In genomic region chr12:53929527-53929926, GRCh38 we compare ENCODE assay signal across 17 cellular contexts. TPM values are rescaled to one million over a fixed set of nuclear protein-coding genes. Genes with fewer than 3 reads are reported as not detected.
DNase-seq lines count a peak whose midpoint lies in the region; ATAC-seq and TF ChIP-seq lines count a peak whose summit lies in the region.
"Had no signal": no experiment of that assay in that cellular context is flagged by ENCODE, and none has a peak within 500 bp of the region (broad histone marks: within the 10 kb centered on the region; RNA-seq: fewer than 3 reads in every experiment).

No MANE protein-coding gene starts in this region.

- no peaks in the 10 kb centered on the region for H3K36me3 Mint-ChIP-seq in H9 (ENCODE audit: insufficient read depth in 1 of 3, low read depth in 3 of 3)
- H3K36me3 Mint-ChIP-seq: CD4-positive, alpha-beta memory T cell had no signal

- H3K9me3 ChIP-seq in H9 (ENCODE audit: control insufficient read depth, low read depth, low read length) (no peaks in the 10 kb centered on the region), right cardiac atrium (ENCODE audit: control insufficient read depth, low read length) (peaks cover 1% of the 10 kb centered on the region)

- no peak overlapping the region for H3K4me2 ChIP-seq in H9 (ENCODE audit: insufficient read depth, insufficient read length, low read length)

- H3K9ac ChIP-seq in H9 (ENCODE audit: extremely low read depth, insufficient read length, low read length): no peak overlapping the region

- no CpG with 5 or more reads among the region's 4 CpGs for WGBS in H9 (ENCODE audit: extremely low coverage, insufficient read length, low lambda C conversion rate)
- 11% methylated on average over 4 of the region's 4 CpGs for WGBS in right cardiac atrium

- H3K4me3 ChIP-seq in right cardiac atrium (ENCODE audit: low read length): no peak overlapping the region

- H2BK120ac ChIP-seq in H9 (ENCODE audit: low read depth, low read length, poor library complexity, severe bottlenecking): no peak overlapping the region

- 0 out of 2 replicates have a peak overlapping the region, but pooled peaks have one; percentile 45 for H2BK15ac ChIP-seq in H9 (ENCODE audit: low read depth, low read length)

- H3K9me3 Mint-ChIP-seq in H9: peaks cover 4 to 7% of the 10 kb centered on the region in 2 experiments; a peak in 4 of 5 replicates

- no peak overlapping the region for H3K27ac ChIP-seq in H9 (ENCODE audit: insufficient read length, low read depth, low read length)
- H3K27ac ChIP-seq in right cardiac atrium (ENCODE audit: low read length): no peak overlapping the region

- no peak overlapping the region for H3K23ac ChIP-seq in H9 (ENCODE audit: insufficient read length, low read depth, low read length)

- H2BK5ac ChIP-seq in H9 (ENCODE audit: insufficient read length, low read length): no peak overlapping the region

- H2BK12ac ChIP-seq in H9 (ENCODE audit: insufficient read length, low read depth, low read length): no peak overlapping the region

- H2BK20ac ChIP-seq in H9 (ENCODE audit: low read depth, low read length, poor library complexity, severe bottlenecking): no peak overlapping the region

- no peaks in the 10 kb centered on the region for H3K79me2 ChIP-seq in H9 (ENCODE audit: insufficient read depth, low read length)

- no peak overlapping the region for H3T11ph ChIP-seq in H9 (ENCODE audit: low read length)

- H3K4me3 Mint-ChIP-seq in H9: no peak overlapping the region

- TF ChIP-seq CTCF in H9 (conservative IDR thresholded peaks at IDR 0.05): no peak

- no peaks in the 10 kb centered on the region for H3K79me1 ChIP-seq in H9 (ENCODE audit: insufficient read depth, low read depth, low read length, poor library complexity, severe bottlenecking)

- H3K56ac ChIP-seq in H9 (ENCODE audit: insufficient read length, low read depth, low read length): no peak overlapping the region

- H3K4me1 ChIP-seq in H9 (ENCODE audit: insufficient read depth, low read length): no peaks in the 10 kb centered on the region
- no peaks in the 10 kb centered on the region for H3K4me1 ChIP-seq in right cardiac atrium (ENCODE audit: control insufficient read depth, insufficient read depth, low read length)

- H4K20me1 ChIP-seq in H9 (ENCODE audit: control insufficient read depth, insufficient read depth, insufficient read length): no peaks in the 10 kb centered on the region

- no peak overlapping the region for H3K14ac ChIP-seq in H9 (ENCODE audit: insufficient read depth, low read length)

- DNase-seq in H9: no peak
- DNase-seq in ecto neural progenitor cell (ENCODE audit: low spot score): peak; percentile 40
- DNase-seq in retina: peak; percentile 26
- no peak for DNase-seq in right cardiac atrium
- no peak for DNase-seq in mucosa of gallbladder (ENCODE audit: low spot score)
- DNase-seq: C1 segment of cervical spinal cord; Calu3; CD4-positive, alpha-beta memory T cell; COR-L47; DMS53; DMS79 treated with DMSO at 0.1 percent for 48 hours; GF-D8; HCEC 1CT had no signal

- H4K91ac ChIP-seq in H9 (ENCODE audit: insufficient read length, low read depth, low read length): no peak overlapping the region

- H4K5ac ChIP-seq in H9 (ENCODE audit: insufficient read length, low read depth, low read length): no peak overlapping the region

- no peak overlapping the region for H3K27ac Mint-ChIP-seq in H9
- H3K27ac Mint-ChIP-seq: CD4-positive, alpha-beta memory T cell had no signal

- no peak overlapping the region for H3K4ac ChIP-seq in H9 (ENCODE audit: low read depth, low read length)

- no peak overlapping the region for H2AK5ac ChIP-seq in H9 (ENCODE audit: insufficient read length, low read length)

- intact Hi-C loops in right cardiac atrium (cut with DNase I): no loop called here

- peaks cover 0 to 5% of the 10 kb centered on the region in 2 experiments; a peak in 1 of 4 replicates for H3K4me1 Mint-ChIP-seq in H9

- H3K27me3 ChIP-seq in H9 (ENCODE audit: insufficient read depth, low read length) (peaks cover 98% of the 10 kb centered on the region), right cardiac atrium (ENCODE audit: control insufficient read depth, insufficient read depth) (peaks cover 21% of the 10 kb centered on the region)

- no peak overlapping the region for H4K8ac ChIP-seq in H9 (replicated peaks; ENCODE audit: insufficient read length, low read depth, low read length)

- H3K18ac ChIP-seq in H9 (ENCODE audit: insufficient read length, low read depth, low read length): no peak overlapping the region

- no peak overlapping the region for H2AFZ ChIP-seq in H9 (ENCODE audit: low read length)

- peaks cover 100% of the 10 kb centered on the region for H3K27me3 Mint-ChIP-seq in H9 (ENCODE audit: low read depth)

- ATAC-seq in right cardiac atrium (no peak), HG02642 (IDR thresholded peaks at IDR 0.05; ENCODE audit: poor library complexity, unreplicated experiment) (no peak)

- no peaks in the 10 kb centered on the region for H3K23me2 ChIP-seq in H9 (ENCODE audit: insufficient read length, low read depth, low read length, poor library complexity, severe bottlenecking)

RNA-seq across cellular contexts. Expression of gene HOXC13, which starts 9.1 kb away (rescaled TPM):
- 0.11 TPM in 1 of 2 replicates, not detected in the other for total RNA-seq in H9 (2021)
- not detected for total RNA-seq in right cardiac atrium
- not detected for polyA plus RNA-seq in right cardiac atrium
- not detected for total RNA-seq in mucosa of gallbladder
- total RNA-seq: Calu3; CD4-positive, alpha-beta memory T cell had no signal
- polyA plus RNA-seq: CD4-positive, alpha-beta memory T cell had no signal

RNA-seq across cellular contexts. Expression of gene HOXC12, which starts 25.2 kb away (rescaled TPM):
- total RNA-seq in H9 (2021): not detected in 2 replicates
- total RNA-seq in right cardiac atrium: not detected
- polyA plus RNA-seq in right cardiac atrium: not detected
- total RNA-seq in mucosa of gallbladder: not detected
- total RNA-seq: A172; Calu3; CD4-positive, alpha-beta memory T cell; G401; H4 had no signal
- polyA plus RNA-seq: CD4-positive, alpha-beta memory T cell had no signal

RNA-seq across cellular contexts. Expression of gene HOXC11, which starts 43.4 kb away (rescaled TPM):
- total RNA-seq in H9 (2021) (not detected in 2 replicates), right cardiac atrium (not detected), mucosa of gallbladder (not detected)
- not detected for polyA plus RNA-seq in right cardiac atrium
- total RNA-seq: Calu3; CD4-positive, alpha-beta memory T cell had no signal
- polyA plus RNA-seq: CD4-positive, alpha-beta memory T cell had no signal

RNA-seq across cellular contexts. Expression of gene HOTAIR, which starts 45.2 kb away (rescaled TPM):
- not detected in 2 replicates for total RNA-seq in H9 (2021)
- total RNA-seq in right cardiac atrium: not detected
- polyA plus RNA-seq in right cardiac atrium: not detected
- not detected for total RNA-seq in mucosa of gallbladder
- total RNA-seq: Calu3; CD4-positive, alpha-beta memory T cell had no signal
- polyA plus RNA-seq: CD4-positive, alpha-beta memory T cell had no signal

RNA-seq across cellular contexts. Expression of gene HOXC10, which starts 55.4 kb away (rescaled TPM):
- total RNA-seq in H9 (2021) (not detected in 2 replicates), right cardiac atrium (not detected), mucosa of gallbladder (not detected)
- polyA plus RNA-seq in right cardiac atrium: not detected
- total RNA-seq: CD4-positive, alpha-beta memory T cell had no signal
- polyA plus RNA-seq: CD4-positive, alpha-beta memory T cell had no signal

Comparison
In these comparisons a context has a peak if more than half of its experiments do, and no peak if none do; other contexts are left out.
1. DNase-seq: peak in ecto neural progenitor cell (single experiment) and retina (single experiment); none in H9 (single experiment), right cardiac atrium (0 of 3) and mucosa of gallbladder (single experiment).